Comparison of ENCODE assay signal across 18 cellular contexts in the genomic region with DNA sequence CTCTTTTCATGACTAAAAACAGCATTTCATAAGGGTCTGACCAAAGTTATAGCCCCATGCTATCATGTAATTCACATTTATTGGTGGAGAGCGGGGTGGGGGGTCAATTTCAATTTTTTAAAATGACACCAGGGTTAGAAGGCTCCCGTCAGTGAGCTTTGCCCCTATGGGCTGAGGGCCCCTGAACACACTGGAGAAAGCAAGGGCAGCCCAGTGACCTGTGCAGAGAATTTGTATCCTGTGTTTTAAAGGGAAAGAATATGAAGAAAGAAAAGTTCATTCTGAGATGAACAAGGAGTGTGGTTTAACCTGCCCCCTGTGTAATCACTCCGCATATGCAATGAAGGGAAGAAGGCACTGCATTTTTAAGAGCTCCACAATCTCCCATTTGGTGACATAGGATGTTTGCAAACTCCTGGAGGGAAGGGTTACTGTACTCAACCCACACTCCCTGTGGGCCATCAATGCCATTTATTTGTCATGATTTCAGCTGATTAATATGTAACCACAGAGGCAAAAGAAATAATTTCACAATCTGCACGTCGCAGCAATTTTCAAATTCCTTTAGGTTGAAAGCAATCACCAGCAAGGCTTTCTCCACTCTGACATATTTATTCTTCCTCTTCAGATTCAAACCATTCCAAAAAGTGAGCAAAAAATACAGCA.
DNase-seq lines count a peak whose midpoint lies in the region; ATAC-seq, FAIRE-seq and TF ChIP-seq lines count a peak whose summit lies in the region.
"Had no signal": no experiment of that assay in that cellular context is flagged by ENCODE, and none has a peak within 500 bp of the region (broad histone marks: within the 10 kb centered on the region; RNA-seq: fewer than 3 reads in every experiment).

No MANE protein-coding gene starts in this region.

- H3K27me3 Mint-ChIP-seq in WTC11 (ENCODE audit: low read depth), result no peaks in the 10 kb centered on the region
- peaks cover 4 to 37% (median 12%) of the 10 kb centered on the region in 5 donors for H3K27me3 Mint-ChIP-seq in naive thymus-derived CD4-positive, alpha-beta T cell

- H3K4me1 ChIP-seq in trophoblast cell (ENCODE audit: control insufficient read depth in 1 of 2, insufficient read depth in 2 of 2, low read length in 2 of 2), result no peaks in the 10 kb centered on the region
- no peaks in the 10 kb centered on the region for H3K4me1 ChIP-seq in naive thymus-derived CD4-positive, alpha-beta T cell (ENCODE audit: control insufficient read depth in 2 of 2, insufficient read depth in 2 of 2, low read length in 2 of 2)
- H3K4me1 ChIP-seq: BLaER1 treated with 17β-estradiol and CSF1 and Interleukin-3, amounts not matched to agents 10 nM and 100 nM; vagina had no signal

- no peak overlapping the region for H3K23ac ChIP-seq in trophoblast cell (ENCODE audit: low read length)

- H3K27ac Mint-ChIP-seq in WTC11, result peak overlapping the region; percentile 51
- H3K27ac Mint-ChIP-seq in naive thymus-derived CD4-positive, alpha-beta T cell, result no peak overlapping the region
- H3K27ac Mint-ChIP-seq: memory B cell had no signal

- no peak overlapping the region for H4K91ac ChIP-seq in trophoblast cell (ENCODE audit: low read depth, low read length)

- H3K4me3 ChIP-seq in trophoblast cell (ENCODE audit: low read depth, low read length), result no peak overlapping the region
- no peak overlapping the region for H3K4me3 ChIP-seq in naive thymus-derived CD4-positive, alpha-beta T cell (ENCODE audit: low read length)
- H3K4me3 ChIP-seq: BLaER1 treated with 17β-estradiol and CSF1 and Interleukin-3, amounts not matched to agents 10 nM and 100 nM; vagina had no signal

- intact Hi-C loops in naive thymus-derived CD4-positive, alpha-beta T cell (cut with micrococcal nuclease), result no loop called here

- H3K9me3 Mint-ChIP-seq in WTC11, result peaks cover 5% of the 10 kb centered on the region
- peaks cover 0 to 1% (median 0%) of the 10 kb centered on the region in 11 donors for H3K9me3 Mint-ChIP-seq in naive thymus-derived CD4-positive, alpha-beta T cell
- H3K9me3 Mint-ChIP-seq: memory B cell had no signal

- peak; percentile 67 for ATAC-seq in WTC11
- ATAC-seq in naive thymus-derived CD4-positive, alpha-beta T cell, result no peak
- no peak for ATAC-seq in GM21723 (IDR thresholded peaks at IDR 0.05; ENCODE audit: unreplicated experiment)

- POLR2A ChIA-PET in WTC11 (lab: Charles Lee), result no interaction called here
- POLR2A ChIA-PET in naive thymus-derived CD4-positive, alpha-beta T cell (lab: Charles Lee), result no interaction called here

- H3K9ac ChIP-seq in trophoblast cell (ENCODE audit: low read length), result no peak overlapping the region
- H3K9ac ChIP-seq: BLaER1 treated with 17β-estradiol and CSF1 and Interleukin-3, amounts not matched to agents 10 nM and 100 nM had no signal

- CTCF ChIA-PET in WTC11 (lab: Charles Lee), result interaction anchor here (0.6 to 1.4 kb wide), 7 partner anchors 10 to 173 kb away, joined by 3 to 6 read pairs (median 4); no protein-coding TSS in a partner anchor
- CTCF ChIA-PET in naive thymus-derived CD4-positive, alpha-beta T cell (lab: Charles Lee), result no interaction called here

- no peaks in the 10 kb centered on the region for H3K27me3 ChIP-seq in trophoblast cell (ENCODE audit: insufficient read depth, low read length)
- H3K27me3 ChIP-seq in naive thymus-derived CD4-positive, alpha-beta T cell (ENCODE audit: control insufficient read depth in 2 of 2, insufficient read depth in 2 of 2, low read length in 2 of 2), result no peaks in the 10 kb centered on the region
- H3K27me3 ChIP-seq: BLaER1 treated with 17β-estradiol and CSF1 and Interleukin-3, amounts not matched to agents 10 nM and 100 nM; vagina had no signal

- H3K79me2 ChIP-seq in trophoblast cell (ENCODE audit: control insufficient read depth, insufficient read depth, low read length, poor library complexity), result no peaks in the 10 kb centered on the region

- no peaks in the 10 kb centered on the region for H3K79me1 ChIP-seq in trophoblast cell (ENCODE audit: low read length)

- no peak for TF ChIP-seq CTCF in WTC11 (IDR thresholded peaks at IDR 0.05)

- no peak overlapping the region for H2AK5ac ChIP-seq in trophoblast cell (ENCODE audit: low read length)

- H3K4me1 Mint-ChIP-seq in WTC11, result peaks cover 12% of the 10 kb centered on the region
- H3K4me1 Mint-ChIP-seq in naive thymus-derived CD4-positive, alpha-beta T cell, result peaks cover 0 to 3% (median 0%) of the 10 kb centered on the region in 7 donors

- H2BK5ac ChIP-seq in trophoblast cell (ENCODE audit: low read depth, low read length, poor library complexity), result no peak overlapping the region

- no CpG with 5 or more reads among the region's 5 CpGs for WGBS in trophoblast cell (ENCODE audit: extremely low coverage, insufficient coverage, insufficient read length)

- H3K27ac ChIP-seq in trophoblast cell (ENCODE audit: low read depth, low read length), result no peak overlapping the region
- no peak overlapping the region for H3K27ac ChIP-seq in naive thymus-derived CD4-positive, alpha-beta T cell (ENCODE audit: low read depth, low read length)
- H3K27ac ChIP-seq: BLaER1 treated with 17β-estradiol and CSF1 and Interleukin-3, amounts not matched to agents 10 nM and 100 nM; vagina had no signal

- H3K4me2 ChIP-seq in trophoblast cell (ENCODE audit: low read length), result no peak overlapping the region
- H3K4me2 ChIP-seq: BLaER1 treated with 17β-estradiol and CSF1 and Interleukin-3, amounts not matched to agents 10 nM and 100 nM had no signal

- H2AFZ ChIP-seq in trophoblast cell (ENCODE audit: insufficient read depth, low read length, poor library complexity), result no peak overlapping the region

- H3K36me3 Mint-ChIP-seq in WTC11, result no peaks in the 10 kb centered on the region
- no peaks in the 10 kb centered on the region for H3K36me3 Mint-ChIP-seq in naive thymus-derived CD4-positive, alpha-beta T cell
- H3K36me3 Mint-ChIP-seq: memory B cell had no signal

- H4K12ac ChIP-seq in trophoblast cell (ENCODE audit: low read depth, low read length), result no peak overlapping the region

- no peak for FAIRE-seq in GM12892 (lab: Jason Lieb, UNC)
- FAIRE-seq: endothelial cell of umbilical vein had no signal

- H2BK12ac ChIP-seq in trophoblast cell (ENCODE audit: low read length), result no peak overlapping the region

- no peak overlapping the region for H3K4ac ChIP-seq in trophoblast cell (ENCODE audit: low read depth, low read length)

- DNase-seq in EH (ENCODE audit: low read depth), result peak; percentile 93
- DNase-seq in WTC11 (ENCODE audit: low spot score), result no peak
- DNase-seq in glomerular visceral epithelial cell (ENCODE audit: extremely low spot score), result peak; percentile 71
- peak; percentile 39 to 87 for DNase-seq in trophoblast cell
- no peak for DNase-seq in naive thymus-derived CD4-positive, alpha-beta T cell
- no peak for DNase-seq in NCI-H146 (lab: John Stamatoyannopoulos, UW)
- DNase-seq in GM12892 (ENCODE audit: insufficient read length), result no peak
- DNase-seq: activated CD4-positive, alpha-beta T cell treated with anti-CD3 and anti-CD28 coated beads for 48 hours; activated T-cell treated with anti-CD3 and anti-CD28 coated beads, Interleukin-2, amount 50 U/mL, for 48 hours; hypothalamus; NCI-H2227 treated with DMSO at 0.1 percent for 48 hours; OCI-M1; stimulated activated CD4-positive, alpha-beta T cell treated with anti-CD3 and anti-CD28 coated beads, Interleukin-1b, Interleukin-23, amount 100 ng/mL, for 48 hours had no signal

- no peaks in the 10 kb centered on the region for H3K9me3 ChIP-seq in trophoblast cell (ENCODE audit: insufficient read depth, low read depth, low read length)
- no peaks in the 10 kb centered on the region for H3K9me3 ChIP-seq in naive thymus-derived CD4-positive, alpha-beta T cell (ENCODE audit: control insufficient read depth in 2 of 3, low read length in 3 of 3)
- H3K9me3 ChIP-seq: BLaER1 treated with 17β-estradiol and CSF1 and Interleukin-3, amounts not matched to agents 10 nM and 100 nM; vagina had no signal

- H3K18ac ChIP-seq in trophoblast cell (ENCODE audit: low read length), result no peak overlapping the region

- H3K4me3 Mint-ChIP-seq in WTC11, result no peak overlapping the region
- no peak overlapping the region for H3K4me3 Mint-ChIP-seq in naive thymus-derived CD4-positive, alpha-beta T cell
- H3K4me3 Mint-ChIP-seq: memory B cell had no signal

- H2BK120ac ChIP-seq in trophoblast cell (ENCODE audit: insufficient read depth, low read length, poor library complexity), result no peak overlapping the region

- H4K8ac ChIP-seq in trophoblast cell (ENCODE audit: low read depth, low read length), result no peak overlapping the region

- no peak overlapping the region for H3K14ac ChIP-seq in trophoblast cell (ENCODE audit: low read length)

- no peak for TF ChIP-seq POLR2A in GM12892 (IDR thresholded peaks at IDR 0.05; ENCODE audit: low read depth, low read length)

- no peaks in the 10 kb centered on the region for H3K36me3 ChIP-seq in trophoblast cell (ENCODE audit: control insufficient read depth in 1 of 2, insufficient read depth in 2 of 2, low read length in 2 of 2)
- no peaks in the 10 kb centered on the region for H3K36me3 ChIP-seq in naive thymus-derived CD4-positive, alpha-beta T cell (ENCODE audit: control insufficient read depth in 2 of 3, insufficient read depth in 3 of 3, low read length in 3 of 3)
- H3K36me3 ChIP-seq: BLaER1 treated with 17β-estradiol and CSF1 and Interleukin-3, amounts not matched to agents 10 nM and 100 nM; vagina had no signal

TF ChIP-seq in WTC11, 78 proteins besides CTCF, POLR2A, EP300 and RAD21 (continues in another document):
- TF ChIP-seq, protein P1, sequence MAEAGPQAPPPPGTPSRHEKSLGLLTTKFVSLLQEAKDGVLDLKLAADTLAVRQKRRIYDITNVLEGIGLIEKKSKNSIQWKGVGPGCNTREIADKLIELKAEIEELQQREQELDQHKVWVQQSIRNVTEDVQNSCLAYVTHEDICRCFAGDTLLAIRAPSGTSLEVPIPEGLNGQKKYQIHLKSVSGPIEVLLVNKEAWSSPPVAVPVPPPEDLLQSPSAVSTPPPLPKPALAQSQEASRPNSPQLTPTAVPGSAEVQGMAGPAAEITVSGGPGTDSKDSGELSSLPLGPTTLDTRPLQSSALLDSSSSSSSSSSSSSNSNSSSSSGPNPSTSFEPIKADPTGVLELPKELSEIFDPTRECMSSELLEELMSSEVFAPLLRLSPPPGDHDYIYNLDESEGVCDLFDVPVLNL (CRISPR knock-in tag; IDR thresholded peaks at IDR 0.05; ENCODE audit: borderline replicate concordance, low read depth), result no peak
- TF ChIP-seq NFYB (CRISPR knock-in tag; conservative IDR thresholded peaks at IDR 0.05; ENCODE audit: low read depth), result no peak
- TF ChIP-seq ZNF317 (CRISPR knock-in tag; IDR thresholded peaks at IDR 0.05; ENCODE audit: borderline replicate concordance, low read depth), result no peak
- TF ChIP-seq SP1 (CRISPR knock-in tag; conservative IDR thresholded peaks at IDR 0.05), result no peak
- no peak for TF ChIP-seq SMAD4 (CRISPR knock-in tag; IDR thresholded peaks at IDR 0.05)

Comparison
In these comparisons a context has a peak if more than half of its experiments do, and no peak if none do; other contexts are left out.
1. DNase-seq: peak in EH (single experiment), glomerular visceral epithelial cell (single experiment) and trophoblast cell (2 of 2); none in WTC11 (single experiment), naive thymus-derived CD4-positive, alpha-beta T cell (0 of 9), NCI-H146 (single experiment) and GM12892 (single experiment).